8 cellular contexts compared by ENCODE assay signal in the genomic region with DNA sequence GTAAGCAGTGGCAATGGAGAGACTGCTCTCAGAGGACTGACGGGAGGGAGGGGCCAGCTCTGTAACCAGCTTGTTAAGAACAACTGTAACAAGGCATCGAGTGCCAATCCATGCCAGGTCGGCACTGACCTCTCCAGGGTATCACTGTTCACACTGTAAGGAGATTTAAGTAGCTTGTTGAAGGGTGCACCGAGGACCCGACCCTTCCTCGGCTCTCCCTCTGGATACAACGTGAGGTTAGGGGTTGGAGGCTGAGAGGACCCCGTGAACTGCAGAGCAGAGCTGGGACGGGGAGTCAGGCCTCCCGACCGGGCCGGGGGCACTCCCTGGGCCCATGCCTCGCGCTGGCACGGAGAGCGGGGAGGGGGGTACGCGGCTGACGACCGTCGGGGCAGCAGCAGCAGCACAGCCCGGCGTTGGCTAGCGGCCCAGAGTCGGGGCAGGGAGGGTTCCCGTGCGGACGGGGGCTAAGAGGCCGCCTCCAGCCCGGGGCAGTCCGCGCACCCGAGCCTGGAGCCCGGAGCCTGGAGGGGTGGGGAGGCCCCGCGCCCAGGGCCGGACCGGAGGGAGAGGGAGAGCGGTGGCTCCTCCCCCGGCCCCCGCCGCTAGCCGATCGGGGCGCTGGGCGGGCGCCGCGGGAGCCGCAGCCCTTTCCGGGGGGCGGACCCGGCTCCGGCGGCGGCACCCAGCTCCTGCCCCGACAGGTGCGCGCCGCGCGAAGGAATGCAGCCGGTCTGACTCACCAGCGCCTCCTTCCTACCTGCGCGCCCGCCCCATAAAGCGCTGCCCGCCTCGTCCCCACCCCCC. TPM values are rescaled to one million over a fixed set of nuclear protein-coding genes. Genes with fewer than 3 reads are reported as not detected.
DNase-seq lines count a peak whose midpoint lies in the region; ATAC-seq and TF ChIP-seq lines count a peak whose summit lies in the region.

A gene (plus strand): TSS at position 804 of the 807 bp plus-strand sequence. CDS start 3,245 bp downstream, outside the sequence.

- H3K9me3 Mint-ChIP-seq in activated T-cell treated with anti-CD3 and anti-CD28 coated beads, Interleukin-2, amount 50 U/mL, for 4 hours, result no peaks in the 10 kb centered on the region

- peak; percentile 91 to 93 for ATAC-seq in activated T-cell treated with anti-CD3 and anti-CD28 coated beads, Interleukin-2, amount 50 U/mL, for 4 hours
- ATAC-seq in GM21360 (IDR thresholded peaks at IDR 0.05; ENCODE audit: unreplicated experiment) (no peak), HG02938 (IDR thresholded peaks at IDR 0.05; ENCODE audit: unreplicated experiment) (no peak)

- H3K4me3 ChIP-seq in fibroblast of pulmonary artery (replicated peaks; ENCODE audit: low read depth, low read length), result peak within 1 kb of the TSS; percentile 10

- TF ChIP-seq CTCF in fibroblast of pulmonary artery (IDR thresholded peaks at IDR 0.05; ENCODE audit: low read length, missing control alignments), result no peak

- H3K27me3 Mint-ChIP-seq in activated T-cell treated with anti-CD3 and anti-CD28 coated beads, Interleukin-2, amount 50 U/mL, for 4 hours (ENCODE audit: low read depth), result peaks cover 5% of the 10 kb centered on the region

- H3K4me3 Mint-ChIP-seq in activated T-cell treated with anti-CD3 and anti-CD28 coated beads, Interleukin-2, amount 50 U/mL, for 4 hours, result peak within 1 kb of the TSS; percentile 75

- H3K4me1 Mint-ChIP-seq in activated T-cell treated with anti-CD3 and anti-CD28 coated beads, Interleukin-2, amount 50 U/mL, for 4 hours (ENCODE audit: low read depth), result peaks cover 6% of the 10 kb centered on the region

- DNase-seq in GM03348 (ENCODE audit: low spot score) (peak; percentile 51), NCI-H2196 (lab: John Stamatoyannopoulos, UW; ENCODE audit: unreplicated experiment) (peak; percentile 81), fibroblast of pulmonary artery (ENCODE audit: low read depth) (no peak), nucleus accumbens (lab: John Stamatoyannopoulos, UW) (peak in 41 of 56 donors; percentile 13 to 87 (median 45)), superior temporal gyrus (ENCODE audit: extremely low spot score) (peak; percentile 35)
- DNase-seq in activated T-cell treated with anti-CD3 and anti-CD28 coated beads, Interleukin-2, amount 50 U/mL, for 4 hours, result peak; percentile 56

- H3K36me3 Mint-ChIP-seq in activated T-cell treated with anti-CD3 and anti-CD28 coated beads, Interleukin-2, amount 50 U/mL, for 4 hours (ENCODE audit: insufficient read depth), result no peaks in the 10 kb centered on the region

RNA-seq across cellular contexts. Expression of the gene that starts here (rescaled TPM):
- 1 to 10 TPM in 2 of 3 donors, under 1 TPM in 1; 0.63 to 2.3 (median 1.6) TPM for total RNA-seq in activated T-cell treated with anti-CD3 and anti-CD28 coated beads, Interleukin-2, amount 50 U/mL, for 4 hours

Comparison
In these comparisons a context has a peak if more than half of its experiments do, and no peak if none do; other contexts are left out.
1. ATAC-seq: peak in activated T-cell treated with anti-CD3 and anti-CD28 coated beads, Interleukin-2, amount 50 U/mL, for 4 hours (2 of 2); none in GM21360 (single experiment) and HG02938 (single experiment).